In genomic region chr5:72314571-72315172, GRCh38 we compare ENCODE assay signal across 10 cellular contexts. TPM values are rescaled to one million over a fixed set of nuclear protein-coding genes. Genes with fewer than 3 reads are reported as not detected.
DNase-seq lines count a peak whose midpoint lies in the region; ATAC-seq and TF ChIP-seq lines count a peak whose summit lies in the region.
"Had no signal": no experiment of that assay in that cellular context is flagged by ENCODE, and none has a peak within 500 bp of the region (broad histone marks: within the 10 kb centered on the region; RNA-seq: fewer than 3 reads in every experiment).

No MANE protein-coding gene starts in this region.

- intact Hi-C loops in Right ventricle myocardium superior (cut with DNase I), result no loop called here
- intact Hi-C loops in upper lobe of right lung (cut with DNase I), result no loop called here
- intact Hi-C loops in lower leg skin (cut with DNase I; ENCODE audit: low total_unique reads), result no loop called here
- intact Hi-C loops in sigmoid colon (cut with DNase I), result no loop called here

- no peak overlapping the region for H3K27ac ChIP-seq in right atrium auricular region
- no peak overlapping the region for H3K27ac ChIP-seq in RWPE1
- H3K27ac ChIP-seq in upper lobe of right lung, result no peak overlapping the region
- no peak overlapping the region for H3K27ac ChIP-seq in sigmoid colon
- H3K27ac ChIP-seq: uterus had no signal

- DNase-seq in Right ventricle myocardium superior (no peak), right atrium auricular region (ENCODE audit: low spot score) (no peak), RWPE1 (ENCODE audit: low spot score) (peak; percentile 43), fibroblast of villous mesenchyme (ENCODE audit: low read depth) (peak; percentile 72), upper lobe of right lung (no peak), lower leg skin (ENCODE audit: low spot score in 2 of 2) (no peak), sigmoid colon (no peak)
- DNase-seq: cortex of kidney, uterus had no signal

- H3K4me1 ChIP-seq in right atrium auricular region, result peaks cover 0 to 16% of the 10 kb centered on the region in 2 donors
- peaks cover 8% of the 10 kb centered on the region for H3K4me1 ChIP-seq in upper lobe of right lung
- H3K4me1 ChIP-seq in sigmoid colon, result peaks cover 0 to 19% (median 15%) of the 10 kb centered on the region in 4 donors

- ATAC-seq in Right ventricle myocardium superior (ENCODE audit: poor library complexity) (peak; percentile 87), upper lobe of right lung (peak; percentile 64), HG02885 (IDR thresholded peaks at IDR 0.05; ENCODE audit: poor library complexity, unreplicated experiment) (no peak)

- CTCF ChIA-PET in RWPE1 (lab: Yijun Ruan, JAX), result interaction anchor here (0.5 to 0.7 kb wide), 5 partner anchors 17 to 1122 kb away, joined by 3 to 5 read pairs (median 3); no protein-coding TSS in a partner anchor

- WGBS in lower leg skin, 2 donors, result 75 to 79% methylated on average over 3 of the region's 3 CpGs
- 72 to 84% methylated on average over 3 of the region's 3 CpGs for WGBS in sigmoid colon, 2 donors

- no peak overlapping the region for H3K4me3 ChIP-seq in right atrium auricular region
- no peak overlapping the region for H3K4me3 ChIP-seq in fibroblast of villous mesenchyme (ENCODE audit: low read depth, low read length)
- no peak overlapping the region for H3K4me3 ChIP-seq in upper lobe of right lung
- H3K4me3 ChIP-seq in lower leg skin (ENCODE audit: low read depth, poor library complexity, severe bottlenecking), result no peak overlapping the region
- no peak overlapping the region for H3K4me3 ChIP-seq in sigmoid colon
- H3K4me3 ChIP-seq: uterus had no signal

- TF ChIP-seq CTCF in right atrium auricular region (IDR thresholded peaks at IDR 0.05) (peak in 1 of 2 donors; percentile 33), RWPE1 (conservative IDR thresholded peaks at IDR 0.05; ENCODE audit: low read depth) (0 out of 2 replicates have a peak, but pooled peaks have one; percentile 8), fibroblast of villous mesenchyme (IDR thresholded peaks at IDR 0.05; ENCODE audit: insufficient read depth, low read depth, low read length) (peak; percentile 37), upper lobe of right lung (IDR thresholded peaks at IDR 0.05) (no peak), lower leg skin (IDR thresholded peaks at IDR 0.05) (no peak), sigmoid colon (IDR thresholded peaks at IDR 0.05) (no peak)

- no peak for TF ChIP-seq EP300 in sigmoid colon (IDR thresholded peaks at IDR 0.05)

- H3K27me3 ChIP-seq in right atrium auricular region (no peaks in the 10 kb centered on the region), upper lobe of right lung (no peaks in the 10 kb centered on the region), sigmoid colon (no peaks in the 10 kb centered on the region)
- H3K27me3 ChIP-seq: uterus had no signal

- H3K36me3 ChIP-seq in right atrium auricular region (peaks cover 30% of the 10 kb centered on the region), upper lobe of right lung (peaks cover 36% of the 10 kb centered on the region), sigmoid colon (peaks cover 0 to 49% (median 12%) of the 10 kb centered on the region in 4 donors)
- H3K36me3 ChIP-seq: uterus had no signal

- H3K9me3 ChIP-seq in right atrium auricular region (no peaks in the 10 kb centered on the region), upper lobe of right lung (no peaks in the 10 kb centered on the region), sigmoid colon (no peaks in the 10 kb centered on the region)
- H3K9me3 ChIP-seq: uterus had no signal

- POLR2A ChIA-PET in RWPE1 (lab: Yijun Ruan, JAX; ENCODE audit: low non-redundant PET), result no interaction called here

- TF ChIP-seq POLR2A in lower leg skin (IDR thresholded peaks at IDR 0.05) (no peak), sigmoid colon (IDR thresholded peaks at IDR 0.05) (no peak)

RNA-seq across cellular contexts. Expression of gene MRPS27, which starts 5.4 kb away (rescaled TPM):
- total RNA-seq in Right ventricle myocardium superior, result 69.3 TPM
- 10 to 100 TPM; 40.1 to 59.0 TPM for total RNA-seq in right atrium auricular region
- total RNA-seq in fibroblast of villous mesenchyme, result 66.7 and 88.5 TPM in 2 replicates
- 34.2 TPM for total RNA-seq in upper lobe of right lung
- total RNA-seq in lower leg skin, result 10 to 100 TPM; 32.8 to 55.0 (median 44.0) TPM
- total RNA-seq in sigmoid colon, result 10 to 100 TPM; 44.8 to 64.0 (median 49.6) TPM
- polyA plus RNA-seq in sigmoid colon, result 10 to 100 TPM; 23.1 to 38.2 (median 23.4) TPM

RNA-seq across cellular contexts. Expression of gene PTCD2, which starts 5.5 kb away (rescaled TPM):
- total RNA-seq in Right ventricle myocardium superior (18.6 TPM), right atrium auricular region (1 to 10 TPM; 5.1 to 9.2 TPM), fibroblast of villous mesenchyme (7.7 and 11.7 TPM in 2 replicates), upper lobe of right lung (6.5 TPM), lower leg skin (10 to 100 TPM in 1 of 4 donors, 1 to 10 TPM in 3; 7.2 to 12.5 (median 7.9) TPM), sigmoid colon (10 to 100 TPM in 1 of 4 donors, 1 to 10 TPM in 3; 5.4 to 12.7 (median 6.0) TPM)
- polyA plus RNA-seq in sigmoid colon, result 1 to 10 TPM in 2 of 3 donors, under 1 TPM in 1; 0.60 to 3.5 (median 1.2) TPM

Comparison
In these comparisons a context has a peak if more than half of its experiments do, and no peak if none do; other contexts are left out.
1. DNase-seq: peak in RWPE1 (single experiment) and fibroblast of villous mesenchyme (single experiment); none in Right ventricle myocardium superior (single experiment), right atrium auricular region (single experiment), upper lobe of right lung (single experiment), lower leg skin (0 of 2) and sigmoid colon (single experiment).
2. CTCF ChIP-seq: peak in RWPE1 (single experiment) and fibroblast of villous mesenchyme (single experiment); none in upper lobe of right lung (single experiment), lower leg skin (0 of 3) and sigmoid colon (0 of 4).